15 cellular contexts compared by ENCODE assay signal in the genomic region with DNA sequence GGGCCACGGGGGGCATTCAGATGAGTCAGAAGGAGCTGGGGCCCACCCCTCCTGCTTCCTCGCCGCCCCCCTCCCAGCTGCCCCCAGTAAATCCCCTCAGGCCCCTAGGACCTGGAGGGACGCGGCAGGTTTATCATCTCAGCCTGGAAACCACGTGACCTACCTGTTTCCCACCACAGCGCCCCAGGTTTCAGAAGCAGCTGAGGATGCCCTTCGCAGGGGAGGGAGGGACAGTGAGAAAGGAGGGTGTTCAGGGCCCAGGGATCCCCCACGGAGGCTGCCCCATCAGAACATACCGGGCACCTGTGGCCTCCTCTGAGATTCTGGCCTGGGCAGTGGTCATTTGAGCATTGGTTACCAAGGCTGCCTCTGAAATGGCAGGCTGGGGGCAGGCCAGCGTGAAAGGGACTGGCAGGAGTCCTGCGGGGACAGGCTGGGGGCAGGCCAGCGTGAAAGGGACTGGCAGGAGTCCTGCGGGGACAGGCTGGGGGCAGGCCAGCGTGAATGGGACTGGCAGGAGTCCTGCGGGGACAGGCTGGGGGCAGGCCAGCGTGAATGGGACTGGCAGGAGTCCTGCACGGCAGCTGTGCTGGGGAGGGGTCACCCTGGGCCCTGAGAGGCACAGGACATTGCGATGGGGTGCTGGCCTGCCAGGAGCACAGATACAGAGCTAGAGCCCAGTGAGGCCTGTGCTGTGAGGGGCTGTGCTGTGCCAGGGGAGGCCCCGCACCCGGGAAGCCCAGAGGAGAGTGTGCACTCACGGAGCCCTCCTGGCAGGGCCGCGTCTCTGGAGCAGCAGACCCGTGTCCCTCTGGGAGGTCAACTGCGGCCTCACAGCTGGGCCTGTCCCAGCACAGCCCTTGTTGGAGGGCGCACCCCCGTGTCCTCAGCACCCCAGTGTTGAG.
DNase-seq lines count a peak whose midpoint lies in the region; ATAC-seq lines count a peak whose summit lies in the region.
"Had no signal": no experiment of that assay in that cellular context is flagged by ENCODE, and none has a peak within 500 bp of the region (broad histone marks: within the 10 kb centered on the region; RNA-seq: fewer than 3 reads in every experiment).

No MANE protein-coding gene starts in this region.

- H3K27me3 ChIP-seq in BLaER1 treated with 17β-estradiol and CSF1 and Interleukin-3, amounts not matched to agents 10 nM and 100 nM, result peaks cover 0 to 27% (median 0%) of the 10 kb centered on the region in 11 experiments; a peak in 6 of 22 replicates

- H3K4me1 ChIP-seq in BLaER1 treated with 17β-estradiol and CSF1 and Interleukin-3, amounts not matched to agents 10 nM and 100 nM, result peaks cover 59 to 76% (median 75%) of the 10 kb centered on the region in 10 experiments
- H3K4me1 ChIP-seq: parathyroid adenoma had no signal

- no peaks in the 10 kb centered on the region for H3K9me3 Mint-ChIP-seq in effector memory CD8-positive, alpha-beta T cell

- no peaks in the 10 kb centered on the region for H3K27me3 Mint-ChIP-seq in effector memory CD8-positive, alpha-beta T cell

- peak overlapping the region in 4 of 11 experiments; percentile 49 to 62 (median 57); a peak in 4 of 22 replicates for H3K9ac ChIP-seq in BLaER1 treated with 17β-estradiol and CSF1 and Interleukin-3, amounts not matched to agents 10 nM and 100 nM
- H3K9ac ChIP-seq: parathyroid adenoma had no signal

- H3K36me3 ChIP-seq in BLaER1 treated with 17β-estradiol and CSF1 and Interleukin-3, amounts not matched to agents 10 nM and 100 nM, result no peaks in the 10 kb centered on the region

- peak overlapping the region; percentile 30 to 97 (median 89); a peak in 20 of 22 replicates for H3K4me2 ChIP-seq in BLaER1 treated with 17β-estradiol and CSF1 and Interleukin-3, amounts not matched to agents 10 nM and 100 nM

- no peak overlapping the region for H3K4me3 Mint-ChIP-seq in effector memory CD8-positive, alpha-beta T cell

- H4K20me1 ChIP-seq in BLaER1 treated with 17β-estradiol and CSF1 and Interleukin-3, amounts not matched to agents 10 nM and 100 nM, result peaks cover 0 to 14% (median 0%) of the 10 kb centered on the region in 11 experiments; a peak in 4 of 22 replicates

- no peak overlapping the region for H3K27ac Mint-ChIP-seq in effector memory CD8-positive, alpha-beta T cell

- H3K36me3 Mint-ChIP-seq in effector memory CD8-positive, alpha-beta T cell (ENCODE audit: insufficient read depth), result peaks cover 7% of the 10 kb centered on the region

- H3K27ac ChIP-seq in BLaER1 treated with 17β-estradiol and CSF1 and Interleukin-3, amounts not matched to agents 10 nM and 100 nM, result peak overlapping the region in 1 of 11 experiments; percentile 39; a peak in 1 of 22 replicates
- H3K27ac ChIP-seq: parathyroid adenoma had no signal

- DNase-seq in amygdala (lab: John Stamatoyannopoulos, UW), result peak in 41 of 56 donors; percentile 37 to 88 (median 72)
- peak; percentile 56 to 70 for DNase-seq in hippocampal formation (lab: John Stamatoyannopoulos, UW)
- peak; percentile 38 to 97 (median 76) for DNase-seq in posterior cingulate gyrus
- DNase-seq in effector memory CD8-positive, alpha-beta T cell, result no peak
- DNase-seq in T-helper 9 cell, result no peak
- no peak for DNase-seq in activated CD4-positive, alpha-beta T cell treated with anti-CD3 and anti-CD28 coated beads for 1 hour
- DNase-seq: activated T-cell treated with anti-CD3 and anti-CD28 coated beads for 4 hours; amniotic stem cell; effector memory CD4-positive, alpha-beta T cell; NCI-H1105 treated with DMSO at 0.1 percent for 48 hours; NCI-H526 treated with DMSO at 0.1 percent for 48 hours; stimulated activated naive CD4-positive, alpha-beta T cell had no signal

- H3K4me1 Mint-ChIP-seq in effector memory CD8-positive, alpha-beta T cell (ENCODE audit: low read depth in 2 of 2), result peaks cover 0 to 11% of the 10 kb centered on the region in 2 donors

- intact Hi-C loops in posterior cingulate gyrus (cut with DNase I), result no loop called here

- H3K9me3 ChIP-seq in BLaER1 treated with 17β-estradiol and CSF1 and Interleukin-3, amounts not matched to agents 10 nM and 100 nM (replicated peaks in 1 of 11), result peaks cover 0 to 14% (median 7%) of the 10 kb centered on the region in 11 experiments; a peak in 9 of 22 replicates

- no peak for ATAC-seq in effector memory CD8-positive, alpha-beta T cell (replicated peaks)
- ATAC-seq in HG03432 (IDR thresholded peaks at IDR 0.05; ENCODE audit: unreplicated experiment), result no peak

- H3K4me3 ChIP-seq in BLaER1 treated with 17β-estradiol and CSF1 and Interleukin-3, amounts not matched to agents 10 nM and 100 nM, result no peak overlapping the region

Comparison
In these comparisons a context has a peak if more than half of its experiments do, and no peak if none do; other contexts are left out.
1. DNase-seq: peak in amygdala (41 of 56), hippocampal formation (2 of 2) and posterior cingulate gyrus (10 of 10); none in effector memory CD8-positive, alpha-beta T cell (0 of 3), T-helper 9 cell (single experiment) and activated CD4-positive, alpha-beta T cell treated with anti-CD3 and anti-CD28 coated beads for 1 hour (single experiment).